17 cellular contexts compared by ENCODE assay signal in the genomic region with DNA sequence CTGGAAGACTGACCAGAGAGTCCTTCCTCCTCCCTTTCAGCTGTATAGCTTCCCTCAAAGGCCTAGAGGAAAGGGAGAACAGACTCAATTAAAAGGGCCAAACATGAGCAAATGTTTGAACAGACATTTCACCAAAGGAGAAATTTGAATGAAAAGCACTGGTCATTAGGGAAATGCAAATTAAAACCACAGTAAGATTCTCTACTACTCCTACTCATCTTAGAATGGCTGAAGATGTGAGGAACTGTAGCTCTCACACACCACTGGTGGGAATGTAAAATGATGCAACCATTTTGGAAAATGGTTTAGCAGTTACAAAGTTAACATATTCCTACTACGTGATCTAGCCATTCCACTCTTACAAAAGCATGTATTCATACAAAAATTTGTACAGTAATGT.
DNase-seq lines count a peak whose midpoint lies in the region; ATAC-seq and TF ChIP-seq lines count a peak whose summit lies in the region.
"Had no signal": no experiment of that assay in that cellular context is flagged by ENCODE, and none has a peak within 500 bp of the region (broad histone marks: within the 10 kb centered on the region; RNA-seq: fewer than 3 reads in every experiment).

No MANE protein-coding gene starts in this region.

- H3K4ac ChIP-seq in mesendoderm (ENCODE audit: low read depth, low read length): no peak overlapping the region

- H3K56ac ChIP-seq in mesendoderm (ENCODE audit: low read length): no peak overlapping the region

- no peaks in the 10 kb centered on the region for H3K79me1 ChIP-seq in mesendoderm (ENCODE audit: low read length)

- no peak overlapping the region for H3K4me3 ChIP-seq in DND-41 (ENCODE audit: low read depth in 1 of 2, low read length in 2 of 2)
- H3K4me3 ChIP-seq in mesendoderm (ENCODE audit: low read length): no peak overlapping the region
- H3K4me3 ChIP-seq: A549, K562, PC-9, SK-N-MC had no signal

- peaks cover 14% of the 10 kb centered on the region for H3K36me3 ChIP-seq in DND-41 (ENCODE audit: insufficient read depth, low read length)
- no peaks in the 10 kb centered on the region for H3K36me3 ChIP-seq in mesendoderm (ENCODE audit: control insufficient read depth, insufficient read depth, low read length)

- no peak overlapping the region for H2BK120ac ChIP-seq in mesendoderm (ENCODE audit: low read depth, low read length)

- H3K9me3 ChIP-seq in DND-41 (ENCODE audit: insufficient read depth, low read length, severe bottlenecking): peaks cover 11% of the 10 kb centered on the region
- H3K9me3 ChIP-seq: A549 had no signal

- H3K23ac ChIP-seq in mesendoderm (ENCODE audit: low read length): no peak overlapping the region

- WGBS in mesendoderm (ENCODE audit: extremely low coverage, insufficient coverage, low lambda C conversion rate): no CpG with 5 or more reads among the region's 1 CpG

- H4K20me1 ChIP-seq in DND-41 (ENCODE audit: insufficient read depth, low read length): no peaks in the 10 kb centered on the region

- H2AK5ac ChIP-seq in mesendoderm (ENCODE audit: low read length): no peak overlapping the region

- no peak for ATAC-seq in DND-41 (ENCODE audit: insufficient read depth, low read depth)
- ATAC-seq in HG02938 (IDR thresholded peaks at IDR 0.05; ENCODE audit: unreplicated experiment): peak; percentile 50
- ATAC-seq in GM21786 (IDR thresholded peaks at IDR 0.05; ENCODE audit: unreplicated experiment): no peak
- ATAC-seq: A549, K562 had no signal

- H3K4me2 ChIP-seq in DND-41 (ENCODE audit: insufficient read depth, low read length) (no peak overlapping the region), mesendoderm (ENCODE audit: low read length) (no peak overlapping the region)
- H3K4me2 ChIP-seq: A549, PC-9 had no signal

- H3K9ac ChIP-seq in DND-41 (ENCODE audit: low read depth, low read length) (no peak overlapping the region), mesendoderm (ENCODE audit: low read length) (no peak overlapping the region)

- H3K27me3 ChIP-seq in DND-41 (ENCODE audit: insufficient read depth, low read length, poor library complexity): no peaks in the 10 kb centered on the region
- H3K27me3 ChIP-seq in mesendoderm (ENCODE audit: insufficient read depth, low read length, poor library complexity): no peaks in the 10 kb centered on the region

- no peak overlapping the region for H3K18ac ChIP-seq in mesendoderm (ENCODE audit: low read length)

- H2AFZ ChIP-seq in DND-41 (ENCODE audit: low read depth, low read length): no peak overlapping the region
- H2AFZ ChIP-seq: PC-9 had no signal

- H3K79me2 ChIP-seq in DND-41 (ENCODE audit: insufficient read depth, low read length): no peaks in the 10 kb centered on the region
- H3K79me2 ChIP-seq in mesendoderm (ENCODE audit: control insufficient read depth, insufficient read depth, low read length): no peaks in the 10 kb centered on the region

- peak overlapping the region; percentile 45 for H2BK15ac ChIP-seq in mesendoderm (replicated peaks; ENCODE audit: low read depth)

- no peak for TF ChIP-seq CTCF in DND-41 (IDR thresholded peaks at IDR 0.05; ENCODE audit: borderline replicate concordance, extremely low read depth, low read length, poor library complexity, severe bottlenecking)

- H2BK5ac ChIP-seq in mesendoderm (ENCODE audit: low read length): no peak overlapping the region

- H3K4me1 ChIP-seq in DND-41 (ENCODE audit: insufficient read depth, low read length) (peaks cover 26% of the 10 kb centered on the region), mesendoderm (ENCODE audit: control insufficient read depth, low read depth, low read length) (no peaks in the 10 kb centered on the region)
- H3K4me1 ChIP-seq: A549 had no signal

- H4K5ac ChIP-seq in mesendoderm (ENCODE audit: low read length): no peak overlapping the region

- peak overlapping the region; percentile 5; the same call in 1 of the 2 replicates for H3K27ac ChIP-seq in DND-41 (ENCODE audit: low read length)
- H3K27ac ChIP-seq in mesendoderm (ENCODE audit: low read depth, low read length): no peak overlapping the region
- H3K27ac ChIP-seq: A549, PC-9, SK-N-MC had no signal

- no peak for DNase-seq in DND-41
- DNase-seq in RPMI7951 (ENCODE audit: low read depth): peak; percentile 40
- DNase-seq in mesendoderm: no peak
- DNase-seq in GF-D8 (lab: John Stamatoyannopoulos, UW): no peak
- DNase-seq in SIG-M5 treated with dmso at 0.1 percent for 504 hours (lab: John Stamatoyannopoulos, UW; ENCODE audit: unreplicated experiment): no peak
- DNase-seq in SHP77 (lab: John Stamatoyannopoulos, UW): no peak
- DNase-seq: H7, NCI-H1436, NCI-H2029, NCI-H2171, NCI-H446 treated with DMSO at 0.1 percent for 48 hours, PC-9 had no signal

- H4K8ac ChIP-seq in mesendoderm (ENCODE audit: low read depth, low read length): no peak overlapping the region
